ENCODE assay signal across 20 cellular contexts in genomic region chr6:10463040-10463439, GRCh38. TPM values are rescaled to one million over a fixed set of nuclear protein-coding genes. Genes with fewer than 3 reads are reported as not detected.
A peak's percentile ranks its signal among the peaks of the same experiment; 100 is the strongest.
DNase-seq lines count a peak whose midpoint lies in the region; ATAC-seq, FAIRE-seq and TF ChIP-seq lines count a peak whose summit lies in the region.
"Had no signal": no experiment of that assay in that cellular context is flagged by ENCODE, and none has a peak within 500 bp of the region (broad histone marks: within the 10 kb centered on the region; RNA-seq: fewer than 3 reads in every experiment).

No MANE protein-coding gene starts in this region.

- 74% methylated on average over 12 of the region's 12 CpGs for WGBS in GM12878 (ENCODE audit: insufficient coverage, insufficient replicate concordance, low lambda C conversion rate, missing lambda C conversion rate)

- intact Hi-C loops in PC-9 (cut with micrococcal nuclease; ENCODE audit: unreplicated experiment) = loop anchor here (1.0 kb wide), 1 partner anchor 11 kb away; no protein-coding TSS in a partner anchor
- intact Hi-C loops in GM12878 (cut with micrococcal nuclease; ENCODE audit: unreplicated experiment) = no loop called here

- TF ChIP-seq CTCF in PC-9 (conservative IDR thresholded peaks at IDR 0.05) = no peak
- no peak for TF ChIP-seq CTCF in GM12878 (IDR thresholded peaks at IDR 0.05 in 2 of 3, conservative IDR thresholded peaks at IDR 0.05 in 1 of 3; ENCODE audit: control insufficient read depth in 2 of 3, extremely low read depth in 1 of 3, insufficient read depth in 1 of 3, low read depth in 3 of 3, low read length in 3 of 3)
- no peak for TF ChIP-seq CTCF in foreskin keratinocyte (conservative IDR thresholded peaks at IDR 0.05)

- no peak overlapping the region for H2AFZ ChIP-seq in PC-9
- H2AFZ ChIP-seq in GM12878 (ENCODE audit: control insufficient read depth, low read depth, low read length) = no peak overlapping the region

- no peak overlapping the region for H3K9ac ChIP-seq in GM12878 (ENCODE audit: control insufficient read depth, insufficient read depth, low read length)

- CTCF ChIA-PET in PC-9 (lab: Charles Lee) = interaction anchor here (0.6 kb wide), 1 partner anchor 28 kb away, joined by 3 read pairs; no protein-coding TSS in a partner anchor
- CTCF ChIA-PET in GM12878 (lab: Yijun Ruan, JAX) = interaction anchor here (1.2 to 4.7 kb wide), 3 partner anchors 16 to 34 kb away, joined by 5 to 22 read pairs (median 7); no protein-coding TSS in a partner anchor

- peaks cover 19% of the 10 kb centered on the region for H3K4me1 ChIP-seq in PC-9 (replicated peaks; ENCODE audit: insufficient read depth)
- H3K4me1 ChIP-seq in GM12878 (ENCODE audit: control insufficient read depth, insufficient read depth, low read length) = peaks cover 14% of the 10 kb centered on the region
- H3K4me1 ChIP-seq in foreskin keratinocyte = peaks cover 8% of the 10 kb centered on the region
- H3K4me1 ChIP-seq: BE2C had no signal

- H3K79me2 ChIP-seq in PC-9 (ENCODE audit: low read depth) (no peaks in the 10 kb centered on the region), GM12878 (ENCODE audit: control insufficient read depth, insufficient read depth, low read length) (no peaks in the 10 kb centered on the region)

- ATAC-seq in GM12878 (no peak), foreskin keratinocyte (no peak), GM19324 (IDR thresholded peaks at IDR 0.05; ENCODE audit: low FRiP score, unreplicated experiment) (no peak)

- peak overlapping the region; percentile 78 for H3K27ac ChIP-seq in PC-9
- H3K27ac ChIP-seq in GM12878 (ENCODE audit: control insufficient read depth, insufficient read depth) = no peak overlapping the region
- H3K27ac ChIP-seq in foreskin keratinocyte = peak overlapping the region; percentile 57
- H3K27ac ChIP-seq: HL-60 had no signal

- no peaks in the 10 kb centered on the region for H3K36me3 ChIP-seq in PC-9 (ENCODE audit: low read depth)
- H3K36me3 ChIP-seq in GM12878 (ENCODE audit: control insufficient read depth in 2 of 2, insufficient read depth in 2 of 2, low read length in 1 of 2) = no peaks in the 10 kb centered on the region
- H3K36me3 ChIP-seq: BE2C, HAP-1 had no signal

- TF ChIP-seq RAD21 in GM12878 (IDR thresholded peaks at IDR 0.05; ENCODE audit: insufficient read depth, low read depth, low read length) = no peak

- H3K27me3 ChIP-seq in PC-9 (ENCODE audit: insufficient read depth, low read depth) (no peaks in the 10 kb centered on the region), GM12878 (replicated peaks in 1 of 2; ENCODE audit: control insufficient read depth in 2 of 2, insufficient read depth in 2 of 2, low read length in 1 of 2) (no peaks in the 10 kb centered on the region; a peak in 1 of 4 replicates), foreskin keratinocyte (no peaks in the 10 kb centered on the region)
- H3K27me3 ChIP-seq: BE2C had no signal

- H3K4me3 ChIP-seq in PC-9 (no peak overlapping the region), GM12878 (no peak overlapping the region)
- H3K4me3 ChIP-seq: HAP-1 had no signal

- no peaks in the 10 kb centered on the region for H4K20me1 ChIP-seq in PC-9 (ENCODE audit: insufficient read depth)
- no peaks in the 10 kb centered on the region for H4K20me1 ChIP-seq in GM12878 (ENCODE audit: control insufficient read depth, insufficient read depth)

- in situ Hi-C loops in GM12878 (cut with MboI) = no loop called here

- TF ChIP-seq POLR2A in GM12878 (IDR thresholded peaks at IDR 0.05; ENCODE audit: low read depth, low read length) (no peak), GM12892 (IDR thresholded peaks at IDR 0.05; ENCODE audit: low read depth, low read length) (no peak)

- BruUV-seq in PC-9 (replicated peaks; lab: Mats Ljungman, UMichigan) = no TSS peak
- BruUV-seq in GM12878 (replicated peaks; lab: Mats Ljungman, UMichigan) = no TSS peak

- RAD21 ChIA-PET in GM12878 (lab: Charles Lee; ENCODE audit: unreplicated experiment) = interaction anchor here (0.5 to 1.1 kb wide), 2 partner anchors 27 to 28 kb away, joined by 3 read pairs; no protein-coding TSS in a partner anchor

- DNase-seq in PC-9 (no peak), GM12878 (ENCODE audit: low read depth, low spot score) (no peak), foreskin keratinocyte (no peak), GM12892 (ENCODE audit: insufficient read length) (no peak), NCI-H69 (lab: John Stamatoyannopoulos, UW) (no peak)
- DNase-seq: ACHN; BE2C; C1 segment of cervical spinal cord; CD4-positive, CD25-positive, alpha-beta regulatory T cell; CD8-positive, alpha-beta memory T cell; COR-L47; DMS 273 treated with DMSO at 0.1 percent for 48 hours; DMS53; DND-41; EL had no signal

- H3K4me2 ChIP-seq in PC-9 = peak overlapping the region; percentile 53
- 0 out of 2 replicates have a peak overlapping the region, but pooled peaks have one; percentile 8 for H3K4me2 ChIP-seq in GM12878 (ENCODE audit: control insufficient read depth, insufficient read depth)

- H3K9me2 ChIP-seq in PC-9 (ENCODE audit: insufficient read depth) = no peaks in the 10 kb centered on the region

- SMC1A ChIA-PET in GM12878 (lab: Charles Lee; ENCODE audit: uncharacterized antibody, unreplicated experiment) = interaction anchor here (0.8 to 5.7 kb wide), 3 partner anchors 8 to 34 kb away, joined by 3 to 42 read pairs (median 3); no protein-coding TSS in a partner anchor

- no peaks in the 10 kb centered on the region for H3F3A ChIP-seq in PC-9 (ENCODE audit: insufficient read depth, low read depth)

- H3K9me3 ChIP-seq in PC-9 (ENCODE audit: insufficient read depth, low read depth) (no peaks in the 10 kb centered on the region), GM12878 (replicated peaks; ENCODE audit: control insufficient read depth, insufficient read depth, low read length) (no peaks in the 10 kb centered on the region; the same call in 2 of the 3 replicates)
- H3K9me3 ChIP-seq: BE2C, HAP-1 had no signal

- no peak for FAIRE-seq in GM12878 (lab: Jason Lieb, UNC)
- no peak for FAIRE-seq in GM12892 (lab: Jason Lieb, UNC)
- FAIRE-seq: A204.1, GM12891 had no signal

- POLR2A ChIA-PET in PC-9 (lab: Charles Lee; ENCODE audit: unreplicated experiment) (no interaction called here), GM12878 (lab: Charles Lee) (interaction anchor here (0.6 kb wide), 1 partner anchor 470 kb away, joined by 4 read pairs; no protein-coding TSS in a partner anchor)

- TF ChIP-seq EP300 in GM12878 (IDR thresholded peaks at IDR 0.05; ENCODE audit: borderline replicate concordance in 1 of 2, control insufficient read depth in 1 of 2, low read depth in 2 of 2, low read length in 2 of 2) = no peak

RNA-seq across cellular contexts. Expression of gene TFAP2A, which starts 48.2 kb away (rescaled TPM):
- total RNA-seq in PC-9 (2021) (37.0 and 43.8 TPM in 2 replicates), GM12878 (2014; rRNA removed) (0.06 TPM in 1 of 2 replicates, not detected in the other), GM12878 (2014; rRNA removed; fragmentation: Illumina TruSeq; extraction: Trizol) (0.23 TPM in 1 of 2 replicates, not detected in the other), GM12878 (2021) (0.21 and 0.46 TPM in 2 replicates), foreskin keratinocyte (35.2 and 37.0 TPM in 2 replicates)
- total RNA-seq in GM12878 (2013; cell fraction: nucleolus; rRNA removed) = 0.73 and 1.5 TPM in 2 replicates
- not detected for polyA plus RNA-seq in GM12878 (2011; ENCODE audit: low read depth)
- polyA plus RNA-seq in GM12878 (2011; rRNA removed) (0.32 and 0.33 TPM in 2 replicates), GM12878 (2014; fragmentation: Illumina TruSeq; extraction: Trizol) (0.06 and 0.21 TPM in 2 replicates), GM12878 (2014; fragmentation: Nextera tagmentation; extraction: Ambion mirVana) (under 1 TPM in 1 of 2 experiments, not detected in 1; 0.05 TPM), GM12878 (2014; rRNA removed) (0.14 TPM in 1 of 2 replicates, not detected in the other), GM12878 (2016; fragmentation: Nextera tagmentation; extraction: Ambion mirVana) (not detected), foreskin keratinocyte (26.0 and 30.9 TPM in 2 replicates)
- 0.24 and 0.30 TPM in 2 replicates for polyA plus RNA-seq in GM12878 (2011; cell fraction: cytosol; rRNA removed)
- 1.1 and 1.3 TPM in 2 replicates for polyA plus RNA-seq in GM12878 (2011; cell fraction: nucleus; rRNA removed)
- 0.09 and 0.18 TPM in 2 replicates for polyA plus RNA-seq in GM12878 (2012)
- 0.15 and 0.41 TPM in 2 replicates for polyA minus RNA-seq in GM12878 (2011; rRNA and poly(A)+ RNA removed)
- 2.9 and 3.2 TPM in 2 replicates for polyA minus RNA-seq in GM12878 (2011; cell fraction: cytosol; rRNA and poly(A)+ RNA removed)
- 0.73 and 1.8 TPM in 2 replicates for polyA minus RNA-seq in GM12878 (2011; cell fraction: nucleus; rRNA and poly(A)+ RNA removed)
- 1.5 TPM for polyA plus RNA-seq in GM12892 (2012; ENCODE audit: missing spikeins)
- total RNA-seq: CD4-positive, CD25-positive, alpha-beta regulatory T cell; CD8-positive, alpha-beta memory T cell had no signal
- polyA plus RNA-seq: CD4-positive, CD25-positive, alpha-beta regulatory T cell; CD8-positive, alpha-beta memory T cell had no signal

RNA-seq across cellular contexts. Expression of gene GCNT2, which starts 58.1 kb away (rescaled TPM):
- total RNA-seq in PC-9 (2021) (28.4 and 35.7 TPM in 2 replicates), GM12878 (2014; rRNA removed) (16.0 and 17.9 TPM in 2 replicates), GM12878 (2014; rRNA removed; fragmentation: Illumina TruSeq; extraction: Trizol) (21.6 and 23.2 TPM in 2 replicates), GM12878 (2021) (12.0 and 15.3 TPM in 2 replicates), foreskin keratinocyte (2.3 and 3.0 TPM in 2 replicates)
- 117 and 120 TPM in 2 replicates for total RNA-seq in GM12878 (2013; cell fraction: nucleolus; rRNA removed)
- polyA plus RNA-seq in GM12878 (2011; ENCODE audit: low read depth) = 4.8 TPM
- polyA plus RNA-seq in GM12878 (2011; rRNA removed) (5.0 and 6.8 TPM in 2 replicates), GM12878 (2014; fragmentation: Illumina TruSeq; extraction: Trizol) (14.6 and 18.9 TPM in 2 replicates), GM12878 (2014; fragmentation: Nextera tagmentation; extraction: Ambion mirVana) (1 to 10 TPM; 5.8 to 7.2 TPM), GM12878 (2014; rRNA removed) (10.4 and 11.0 TPM in 2 replicates), GM12878 (2016; fragmentation: Nextera tagmentation; extraction: Ambion mirVana) (10 to 100 TPM; 11.0 to 12.7 TPM), foreskin keratinocyte (0.64 and 0.84 TPM in 2 replicates)
- 2.6 and 2.8 TPM in 2 replicates for polyA plus RNA-seq in GM12878 (2011; cell fraction: cytosol; rRNA removed)
- 3.7 and 3.8 TPM in 2 replicates for polyA plus RNA-seq in GM12878 (2011; cell fraction: nucleus; rRNA removed)
- 6.0 and 6.5 TPM in 2 replicates for polyA plus RNA-seq in GM12878 (2012)
- 10.1 and 10.5 TPM in 2 replicates for polyA minus RNA-seq in GM12878 (2011; rRNA and poly(A)+ RNA removed)
- 0.62 and 1.3 TPM in 2 replicates for polyA minus RNA-seq in GM12878 (2011; cell fraction: cytosol; rRNA and poly(A)+ RNA removed)
- polyA minus RNA-seq in GM12878 (2011; cell fraction: nucleus; rRNA and poly(A)+ RNA removed) = 5.6 and 10.5 TPM in 2 replicates
- polyA plus RNA-seq in GM12892 (2012; ENCODE audit: missing spikeins) = 8.2 TPM

Comparison
In these comparisons a context has a peak if more than half of its experiments do, and no peak if none do; other contexts are left out.
1. RNA of gene TFAP2A, which starts 48.2 kb away (total RNA-seq): 37.0 to 43.8 TPM in PC-9 and 35.2 to 37.0 TPM in foreskin keratinocyte; 0.06 to 1.5 TPM in GM12878; every median in the first group is over 10 times any median in the second.